Comparison of ENCODE assay signal across 8 cellular contexts in the genomic region with DNA sequence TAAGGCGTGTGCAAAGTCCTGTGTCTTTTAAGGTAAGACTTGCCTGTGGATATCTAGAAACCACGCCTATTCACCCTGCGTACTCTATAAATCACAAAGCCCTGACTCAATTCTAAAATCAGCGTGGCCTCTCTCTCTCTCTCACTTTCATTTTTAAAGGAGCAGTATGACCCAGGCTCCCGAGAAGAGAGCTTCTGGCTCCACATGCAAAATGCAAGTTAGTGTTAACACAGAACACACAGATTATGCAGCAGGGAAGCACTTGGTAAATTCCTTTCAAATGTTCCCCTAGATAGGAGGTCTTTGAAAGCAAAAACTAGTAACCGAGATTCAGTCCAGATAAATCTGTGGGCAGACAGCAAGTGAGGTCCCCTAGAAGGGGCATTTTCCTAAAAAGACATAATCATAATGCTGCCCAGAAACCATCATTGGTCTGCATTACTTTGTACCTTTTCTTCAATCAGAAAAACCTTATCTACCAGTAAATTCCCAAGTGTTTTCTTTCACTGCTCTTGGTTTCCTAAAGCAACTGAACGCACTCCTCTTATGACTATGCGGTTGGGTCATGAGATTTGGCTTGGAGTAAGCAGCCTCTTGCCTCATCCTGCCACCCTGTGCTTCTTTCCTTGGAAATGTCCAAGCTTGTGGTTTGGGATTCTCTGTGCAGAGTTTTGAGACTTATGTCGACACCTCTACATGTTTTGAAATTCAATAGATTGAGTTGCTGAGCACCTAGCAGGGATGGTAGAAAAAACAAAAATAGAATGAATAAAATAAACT. TPM values are rescaled to one million over a fixed set of nuclear protein-coding genes. Genes with fewer than 3 reads are reported as not detected.
DNase-seq lines count a peak whose midpoint lies in the region; ATAC-seq and TF ChIP-seq lines count a peak whose summit lies in the region.

No MANE protein-coding gene starts in this region.

- no peaks in the 10 kb centered on the region for H3K9me2 ChIP-seq in SU-DHL-6 (replicated peaks; ENCODE audit: insufficient read depth, low read length)

- 17% methylated on average over 9 of the region's 9 CpGs for WGBS in esophagus muscularis mucosa

- H3K79me2 ChIP-seq in SU-DHL-6 (ENCODE audit: insufficient read depth, low read length), result no peaks in the 10 kb centered on the region

- no peaks in the 10 kb centered on the region for H3F3A ChIP-seq in SU-DHL-6 (ENCODE audit: insufficient read depth)

- no peak for TF ChIP-seq POLR2A in esophagus muscularis mucosa (IDR thresholded peaks at IDR 0.05; ENCODE audit: low read depth)

- H3K9me3 ChIP-seq in SU-DHL-6 (ENCODE audit: insufficient read depth, low read length) (no peaks in the 10 kb centered on the region), esophagus muscularis mucosa (no peaks in the 10 kb centered on the region)

- H3K4me1 Mint-ChIP-seq in nephron, result peaks cover 42% of the 10 kb centered on the region

- peak overlapping the region; percentile 15 to 68 (median 38) for H3K4me3 Mint-ChIP-seq in nephron

- H3K4me3 ChIP-seq in AG10803 (ENCODE audit: low read length) (peak overlapping the region; percentile 52), SU-DHL-6 (ENCODE audit: insufficient read depth, low read length, poor library complexity, severe bottlenecking) (no peak overlapping the region), esophagus muscularis mucosa (peak overlapping the region; percentile 40 to 48 (median 46))

- no peaks in the 10 kb centered on the region for H4K20me1 ChIP-seq in SU-DHL-6 (ENCODE audit: low read depth, low read length)

- H3K27me3 Mint-ChIP-seq in nephron (ENCODE audit: low read depth), result no peaks in the 10 kb centered on the region

- peaks cover 1% of the 10 kb centered on the region for H3K36me3 Mint-ChIP-seq in nephron (ENCODE audit: low read depth)

- peak overlapping the region; percentile 29 for H3K4me2 ChIP-seq in SU-DHL-6 (ENCODE audit: low read depth, low read length, poor library complexity, severe bottlenecking)

- no peak for TF ChIP-seq EP300 in esophagus muscularis mucosa (IDR thresholded peaks at IDR 0.05)

- peaks cover 18 to 33% (median 30%) of the 10 kb centered on the region in 4 donors for H3K4me1 ChIP-seq in esophagus muscularis mucosa

- H2AFZ ChIP-seq in SU-DHL-6 (ENCODE audit: low read depth, low read length, severe bottlenecking), result peak overlapping the region; percentile 48

- TF ChIP-seq CTCF in AG10803 (conservative IDR thresholded peaks at IDR 0.05; ENCODE audit: low read length), result no peak
- no peak for TF ChIP-seq CTCF in SU-DHL-6 (IDR thresholded peaks at IDR 0.05; ENCODE audit: insufficient read depth, low read length, poor library complexity, severe bottlenecking)
- peak in 1 of 3 experiments; percentile 14 for TF ChIP-seq CTCF in esophagus muscularis mucosa (IDR thresholded peaks at IDR 0.05)
- TF ChIP-seq CTCF in nephron (IDR thresholded peaks at IDR 0.05; ENCODE audit: unreplicated experiment in 3 of 3), result no peak

- intact Hi-C loops in esophagus muscularis mucosa (cut with DNase I), result loop anchor here (5.0 kb wide), 1 partner anchor 610 kb away; no protein-coding TSS in a partner anchor

- no peak overlapping the region for H3K9ac ChIP-seq in SU-DHL-6 (ENCODE audit: low read length)

- H3K27me3 ChIP-seq in SU-DHL-6 (ENCODE audit: low read length) (no peaks in the 10 kb centered on the region), esophagus muscularis mucosa (no peaks in the 10 kb centered on the region)

- H3K27ac Mint-ChIP-seq in nephron, result peak overlapping the region; percentile 87 to 91 (median 88)

- ATAC-seq in GM18907 (IDR thresholded peaks at IDR 0.05; ENCODE audit: unreplicated experiment), result peak; percentile 99
- peak; percentile 100 for ATAC-seq in HG03064 (IDR thresholded peaks at IDR 0.05; ENCODE audit: low read depth, unreplicated experiment)

- no peaks in the 10 kb centered on the region for H3K36me3 ChIP-seq in SU-DHL-6 (ENCODE audit: low read length)
- no peaks in the 10 kb centered on the region for H3K36me3 ChIP-seq in esophagus muscularis mucosa

- H3K27ac ChIP-seq in SU-DHL-6 (ENCODE audit: low read depth, low read length) (no peak overlapping the region), esophagus muscularis mucosa (replicated peaks in 1 of 4) (peak overlapping the region; percentile 73 to 89 (median 84))

- DNase-seq in AG10803 (ENCODE audit: low read depth), result peak; percentile 97
- DNase-seq in esophagus muscularis mucosa (ENCODE audit: extremely low spot score), result no peak
- DNase-seq in OCI-M2 (lab: John Stamatoyannopoulos, UW; ENCODE audit: unreplicated experiment), result no peak
- DNase-seq in effector CD8-positive, alpha-beta T cell (lab: John Stamatoyannopoulos, UW), result no peak

- H3K9me3 Mint-ChIP-seq in nephron, result no peaks in the 10 kb centered on the region

RNA-seq across cellular contexts. Expression of gene KCNJ2, which starts 31.7 kb away (rescaled TPM):
- total RNA-seq in esophagus muscularis mucosa, result 10 to 100 TPM in 1 of 4 donors, 1 to 10 TPM in 3; 2.9 to 11.2 (median 6.7) TPM
